26 cellular contexts compared by ENCODE assay signal in the genomic region with DNA sequence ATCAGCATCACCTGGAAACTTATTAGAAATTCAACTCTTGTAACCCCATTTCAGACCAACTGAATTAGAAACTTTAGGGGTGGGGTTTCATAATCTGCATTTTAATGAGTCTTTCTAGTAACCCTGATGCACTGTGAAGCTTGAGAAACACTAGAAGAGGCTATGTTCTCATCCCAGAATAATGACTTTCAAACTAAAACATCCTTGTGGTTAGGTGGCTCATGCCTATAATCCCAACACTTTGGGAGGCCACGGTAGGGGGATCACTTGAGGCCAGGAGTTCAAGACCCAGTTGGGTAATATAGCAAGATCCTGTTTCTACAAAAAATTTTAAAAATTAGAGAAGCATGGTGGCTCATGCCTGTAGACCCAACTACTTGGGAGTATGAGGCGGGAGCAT.
"Had no signal": no experiment of that assay in that cellular context is flagged by ENCODE, and none has a peak within 500 bp of the region (broad histone marks: within the 10 kb centered on the region; RNA-seq: fewer than 3 reads in every experiment).

No MANE protein-coding gene starts in this region.

- H3K9me3 ChIP-seq: heart right ventricle, mucosa of descending colon, testis had no signal

- H3K27ac Mint-ChIP-seq: activated CD4-positive, alpha-beta memory T cell treated with anti-CD3 and anti-CD28 coated beads, Interleukin-2, amount 10 ng/mL, durations not matched to agents 7 days and 5 days; activated T-helper 17 cell treated with anti-CD3 and anti-CD28 coated beads, Interleukin-2, amount 50 U/mL, for 72 hours; effector memory CD8-positive, alpha-beta T cell; natural killer cell treated with Interleukin-12 subunit alpha and Interleukin-12 subunit beta and Interleukin-15 and Interleukin-18, amount 100 ng/mL, for 72 hours; T-helper 1 cell treated with Interleukin-12 subunit alpha and Interleukin-12 subunit beta and Interleukin-4 antibody, amounts not matched to agents 30 μg/mL and 1 μg/mL, for 36 hours had no signal

- H3K4me3 ChIP-seq: heart right ventricle, mucosa of descending colon, testis had no signal

- H3K36me3 ChIP-seq: heart right ventricle, WERI-Rb-1 had no signal

- H3K4me3 Mint-ChIP-seq: activated CD4-positive, alpha-beta memory T cell treated with anti-CD3 and anti-CD28 coated beads, Interleukin-2, amount 10 ng/mL, durations not matched to agents 7 days and 5 days; activated T-cell treated with anti-CD3 and anti-CD28 coated beads, Interleukin-2, amount 50 U/mL, for 4 hours; activated T-helper 17 cell treated with anti-CD3 and anti-CD28 coated beads, Interleukin-2, amount 50 U/mL, for 72 hours; effector memory CD8-positive, alpha-beta T cell; natural killer cell treated with Interleukin-12 subunit alpha and Interleukin-12 subunit beta and Interleukin-15 and Interleukin-18, amount 100 ng/mL, for 72 hours; T-helper 1 cell treated with Interleukin-12 subunit alpha and Interleukin-12 subunit beta and Interleukin-4 antibody, amounts not matched to agents 30 μg/mL and 1 μg/mL, for 36 hours had no signal

- H3K27ac ChIP-seq: foreskin keratinocyte, heart right ventricle, testis, WERI-Rb-1 had no signal

- H3K4me1 Mint-ChIP-seq: activated T-helper 17 cell treated with anti-CD3 and anti-CD28 coated beads, Interleukin-2, amount 50 U/mL, for 72 hours had no signal

- H3K27me3 ChIP-seq: heart right ventricle, testis had no signal

- H3K4me1 ChIP-seq: foreskin keratinocyte, testis had no signal

- H3K27me3 Mint-ChIP-seq: activated T-helper 17 cell treated with anti-CD3 and anti-CD28 coated beads, Interleukin-2, amount 50 U/mL, for 72 hours; effector memory CD8-positive, alpha-beta T cell; natural killer cell treated with Interleukin-12 subunit alpha and Interleukin-12 subunit beta and Interleukin-15 and Interleukin-18, amount 100 ng/mL, for 72 hours had no signal

- H3K36me3 Mint-ChIP-seq: natural killer cell treated with Interleukin-12 subunit alpha and Interleukin-12 subunit beta and Interleukin-15 and Interleukin-18, amount 100 ng/mL, for 72 hours had no signal

- H3K9me3 Mint-ChIP-seq: activated CD4-positive, alpha-beta memory T cell treated with anti-CD3 and anti-CD28 coated beads, Interleukin-2, amount 10 ng/mL, durations not matched to agents 7 days and 5 days; activated T-cell treated with anti-CD3 and anti-CD28 coated beads, Interleukin-2, amount 50 U/mL, for 4 hours; activated T-helper 17 cell treated with anti-CD3 and anti-CD28 coated beads, Interleukin-2, amount 50 U/mL, for 72 hours; effector memory CD8-positive, alpha-beta T cell; natural killer cell treated with Interleukin-12 subunit alpha and Interleukin-12 subunit beta and Interleukin-15 and Interleukin-18, amount 100 ng/mL, for 72 hours; T-helper 1 cell treated with Interleukin-12 subunit alpha and Interleukin-12 subunit beta and Interleukin-4 antibody, amounts not matched to agents 30 μg/mL and 1 μg/mL, for 36 hours had no signal

- DNase-seq: activated CD4-positive, alpha-beta memory T cell treated with anti-CD3 and anti-CD28 coated beads, Interleukin-2, amount 10 ng/mL, durations not matched to agents 7 days and 5 days; activated CD4-positive, alpha-beta T cell treated with anti-CD3 and anti-CD28 coated beads for 48 hours; activated gamma-delta T cell treated with Interleukin-2 at 50 U/mL for 16 hours; activated naive CD4-positive, alpha-beta T cell treated with anti-CD3 and anti-CD28 coated beads, Interleukin-2, amount 50 U/mL, for 16 hours; activated T-cell treated with anti-CD3 and anti-CD28 coated beads, Interleukin-2, amount 50 U/mL, for 4 hours; amygdala; caudate nucleus; cortex of kidney; effector memory CD8-positive, alpha-beta T cell; erythroblast; foreskin keratinocyte; heart right ventricle; left cardiac atrium; left ventricle myocardium superior; mucosa of descending colon; posterior cingulate gyrus; right cardiac atrium; stimulated activated CD4-positive, alpha-beta T cell treated with anti-CD3 and anti-CD28 coated beads, Interleukin-2, amount 100 ng/mL, for 48 hours; stimulated activated naive CD8-positive, alpha-beta T cell treated with anti-CD3 and anti-CD28 coated beads, Interleukin-15, Interleukin-2, amounts not matched to agents 100 U/mL and 50 U/mL, for 24 hours; T-helper 9 cell; testis; trophoblast cell; WERI-Rb-1 had no signal
